Comparison of ENCODE assay signal across 8 cellular contexts in the genomic region with DNA sequence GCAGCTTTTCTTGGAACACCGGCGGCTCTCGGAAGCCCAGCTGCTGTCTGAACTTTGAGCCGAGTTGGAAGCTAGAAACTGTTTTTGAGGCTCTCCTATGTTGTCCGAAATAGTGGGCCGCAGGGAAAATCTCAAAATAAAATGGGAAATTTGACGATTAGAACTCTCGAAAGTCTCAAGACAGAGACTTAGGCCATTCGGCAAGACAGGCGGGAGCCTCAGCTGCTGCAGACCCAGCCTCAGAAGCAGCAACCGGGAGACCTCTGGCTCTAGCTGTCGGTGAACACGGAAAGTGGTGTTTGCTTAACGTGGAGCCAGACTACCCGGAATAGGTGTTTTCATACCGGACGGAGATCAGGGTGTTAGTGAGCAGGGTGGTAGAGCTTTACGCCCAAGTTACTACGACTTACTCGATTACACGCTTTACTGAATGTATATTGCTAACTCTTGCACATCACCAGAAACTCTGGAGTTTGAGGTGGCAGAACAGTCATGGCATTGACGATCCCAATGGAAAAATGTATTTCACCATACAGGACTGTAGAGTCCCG. TPM values are rescaled to one million over a fixed set of nuclear protein-coding genes. Genes with fewer than 3 reads are reported as not detected.
A peak's percentile ranks its signal among the peaks of the same experiment; 100 is the strongest.
DNase-seq lines count a peak whose midpoint lies in the region; ATAC-seq and TF ChIP-seq lines count a peak whose summit lies in the region.

No MANE protein-coding gene starts in this region.

- H3K27me3 Mint-ChIP-seq in activated T-helper 17 cell treated with anti-CD3 and anti-CD28 coated beads, Interleukin-2, amount 50 U/mL, for 72 hours: no peaks in the 10 kb centered on the region

- H3K27me3 ChIP-seq in hepatocyte: no peaks in the 10 kb centered on the region

- in situ Hi-C loops in G401 (cut with HindIII; ENCODE audit: low sequenced_read_pairs): no loop called here

- no peaks in the 10 kb centered on the region for H4K20me1 ChIP-seq in hepatocyte (ENCODE audit: insufficient read depth, poor library complexity, severe bottlenecking)

- no peaks in the 10 kb centered on the region for H3K36me3 ChIP-seq in hepatocyte (replicated peaks; ENCODE audit: insufficient read depth, low read depth)

- H3K9me2 ChIP-seq in hepatocyte (replicated peaks; ENCODE audit: insufficient read depth): no peaks in the 10 kb centered on the region

- peaks cover 11% of the 10 kb centered on the region for H3K4me1 ChIP-seq in hepatocyte (ENCODE audit: insufficient read depth)

- H3K4me1 Mint-ChIP-seq in activated T-helper 17 cell treated with anti-CD3 and anti-CD28 coated beads, Interleukin-2, amount 50 U/mL, for 72 hours: peaks cover 6% of the 10 kb centered on the region
- peaks cover 16% of the 10 kb centered on the region for H3K4me1 Mint-ChIP-seq in stimulated activated effector memory CD8-positive, alpha-beta T cell treated with anti-CD3 and anti-CD28 coated beads, Interleukin-12 subunit alpha, Interleukin-12 subunit beta, amount 100 ng/mL, for 72 hours

- DNase-seq in DMS 273 (lab: John Stamatoyannopoulos, UW; ENCODE audit: unreplicated experiment) (peak; percentile 42), hepatocyte (ENCODE audit: low spot score) (no peak), G401 (ENCODE audit: low spot score) (no peak)
- no peak for DNase-seq in stimulated activated effector memory CD8-positive, alpha-beta T cell treated with anti-CD3 and anti-CD28 coated beads, Interleukin-12 subunit alpha, Interleukin-12 subunit beta, amount 100 ng/mL, for 72 hours (ENCODE audit: low spot score in 2 of 2)

- ATAC-seq in HG02588 (IDR thresholded peaks at IDR 0.05; ENCODE audit: unreplicated experiment): peak; percentile 9
- peak; percentile 3 for ATAC-seq in activated T-helper 17 cell treated with anti-CD3 and anti-CD28 coated beads, Interleukin-2, amount 50 U/mL, for 72 hours (replicated peaks)
- ATAC-seq in stimulated activated effector memory CD8-positive, alpha-beta T cell treated with anti-CD3 and anti-CD28 coated beads, Interleukin-12 subunit alpha, Interleukin-12 subunit beta, amount 100 ng/mL, for 72 hours: peak; percentile 4
- no peak for ATAC-seq in HG03442 (IDR thresholded peaks at IDR 0.05; ENCODE audit: unreplicated experiment)
- no peak for ATAC-seq in GM18909 (IDR thresholded peaks at IDR 0.05; ENCODE audit: poor library complexity, unreplicated experiment)

- H3K4me3 Mint-ChIP-seq in activated T-helper 17 cell treated with anti-CD3 and anti-CD28 coated beads, Interleukin-2, amount 50 U/mL, for 72 hours: peak overlapping the region; percentile 95
- peak overlapping the region; percentile 89 for H3K4me3 Mint-ChIP-seq in stimulated activated effector memory CD8-positive, alpha-beta T cell treated with anti-CD3 and anti-CD28 coated beads, Interleukin-12 subunit alpha, Interleukin-12 subunit beta, amount 100 ng/mL, for 72 hours

- TF ChIP-seq CTCF in hepatocyte (IDR thresholded peaks at IDR 0.05; ENCODE audit: poor library complexity): no peak

- no peaks in the 10 kb centered on the region for H3K9me3 Mint-ChIP-seq in activated T-helper 17 cell treated with anti-CD3 and anti-CD28 coated beads, Interleukin-2, amount 50 U/mL, for 72 hours
- no peaks in the 10 kb centered on the region for H3K9me3 Mint-ChIP-seq in stimulated activated effector memory CD8-positive, alpha-beta T cell treated with anti-CD3 and anti-CD28 coated beads, Interleukin-12 subunit alpha, Interleukin-12 subunit beta, amount 100 ng/mL, for 72 hours

- peak overlapping the region; percentile 94 for H3K27ac Mint-ChIP-seq in activated T-helper 17 cell treated with anti-CD3 and anti-CD28 coated beads, Interleukin-2, amount 50 U/mL, for 72 hours
- H3K27ac Mint-ChIP-seq in stimulated activated effector memory CD8-positive, alpha-beta T cell treated with anti-CD3 and anti-CD28 coated beads, Interleukin-12 subunit alpha, Interleukin-12 subunit beta, amount 100 ng/mL, for 72 hours: peak overlapping the region; percentile 93

- H3K9me3 ChIP-seq in hepatocyte (ENCODE audit: low read depth): no peaks in the 10 kb centered on the region

- H2AFZ ChIP-seq in hepatocyte: peak overlapping the region; percentile 42

- peak overlapping the region; percentile 82 for H3K4me3 ChIP-seq in hepatocyte

- peak overlapping the region; percentile 98 for H3K27ac ChIP-seq in hepatocyte

- H3K36me3 Mint-ChIP-seq in activated T-helper 17 cell treated with anti-CD3 and anti-CD28 coated beads, Interleukin-2, amount 50 U/mL, for 72 hours (ENCODE audit: low read depth): peaks cover 75% of the 10 kb centered on the region
- peaks cover 86% of the 10 kb centered on the region for H3K36me3 Mint-ChIP-seq in stimulated activated effector memory CD8-positive, alpha-beta T cell treated with anti-CD3 and anti-CD28 coated beads, Interleukin-12 subunit alpha, Interleukin-12 subunit beta, amount 100 ng/mL, for 72 hours

- WGBS in hepatocyte (ENCODE audit: low lambda C conversion rate, missing lambda C conversion rate): 4% methylated on average over 23 of the region's 23 CpGs

- peaks cover 31% of the 10 kb centered on the region for H3K79me2 ChIP-seq in hepatocyte

- peak overlapping the region; percentile 85 for H3K4me2 ChIP-seq in hepatocyte

RNA-seq across cellular contexts. Expression of a gene that starts 0.4 kb away (rescaled TPM):
- total RNA-seq in activated T-helper 17 cell treated with anti-CD3 and anti-CD28 coated beads, Interleukin-2, amount 50 U/mL, for 72 hours: 100 to 1,000 TPM; 114 to 245 TPM
- 52.1 and 81.4 TPM in 2 replicates for total RNA-seq in hepatocyte
- 88.0 and 119 TPM in 2 replicates for polyA plus RNA-seq in hepatocyte
- total RNA-seq in G401 (2014; rRNA removed; shearing (Covaris generic)): 59.1 and 69.2 TPM in 2 replicates

RNA-seq across cellular contexts. Expression of a gene that starts 21.9 kb away (rescaled TPM):
- 10 to 100 TPM; 11.6 to 56.7 TPM for total RNA-seq in activated T-helper 17 cell treated with anti-CD3 and anti-CD28 coated beads, Interleukin-2, amount 50 U/mL, for 72 hours
- 21.1 and 27.6 TPM in 2 replicates for total RNA-seq in hepatocyte
- 25.4 and 56.5 TPM in 2 replicates for polyA plus RNA-seq in hepatocyte
- total RNA-seq in G401 (2014; rRNA removed; shearing (Covaris generic)): 2.3 and 9.1 TPM in 2 replicates

RNA-seq across cellular contexts. Expression of a gene that starts 32.9 kb away (rescaled TPM):
- 10 to 100 TPM; 69.9 to 78.9 TPM for total RNA-seq in activated T-helper 17 cell treated with anti-CD3 and anti-CD28 coated beads, Interleukin-2, amount 50 U/mL, for 72 hours
- 46.0 and 70.3 TPM in 2 replicates for total RNA-seq in hepatocyte
- polyA plus RNA-seq in hepatocyte: 99.2 and 105 TPM in 2 replicates
- total RNA-seq in G401 (2014; rRNA removed; shearing (Covaris generic)): 199 and 243 TPM in 2 replicates

Comparison
In these comparisons a context has a peak if more than half of its experiments do, and no peak if none do; other contexts are left out.
1. ATAC-seq: peak in HG02588 (single experiment), activated T-helper 17 cell treated with anti-CD3 and anti-CD28 coated beads, Interleukin-2, amount 50 U/mL, for 72 hours (single experiment) and stimulated activated effector memory CD8-positive, alpha-beta T cell treated with anti-CD3 and anti-CD28 coated beads, Interleukin-12 subunit alpha, Interleukin-12 subunit beta, amount 100 ng/mL, for 72 hours (single experiment); none in HG03442 (single experiment) and GM18909 (single experiment).